In the genomic region with DNA sequence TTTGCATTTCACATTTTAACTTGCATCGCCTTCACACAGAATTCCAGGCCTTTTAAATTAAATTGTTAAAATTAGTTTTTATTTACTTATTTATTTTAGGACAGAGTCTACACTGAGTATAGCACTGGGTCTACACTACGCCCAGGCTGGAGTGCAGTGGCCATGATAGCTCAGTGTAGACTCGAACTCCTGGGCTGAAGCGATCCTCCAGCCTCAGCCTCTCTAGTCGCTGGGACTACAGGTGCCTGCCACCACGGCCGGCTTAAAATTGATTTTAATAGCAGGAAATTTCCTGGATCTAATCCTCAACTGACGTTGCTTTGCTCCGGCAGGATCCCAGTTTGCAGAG, we compare ENCODE assay signal across 8 cellular contexts. TPM values are rescaled to one million over a fixed set of nuclear protein-coding genes. Genes with fewer than 3 reads are reported as not detected.
DNase-seq lines count a peak whose midpoint lies in the region; ATAC-seq, FAIRE-seq and TF ChIP-seq lines count a peak whose summit lies in the region.

No MANE protein-coding gene starts in this region.

- no peaks in the 10 kb centered on the region for H3K9me1 ChIP-seq in endothelial cell of umbilical vein (replicated peaks; ENCODE audit: control insufficient read depth, extremely low read depth, insufficient read depth, low read length)

- H3K4me2 ChIP-seq in BLaER1 (peak overlapping the region; percentile 34; the same call in 1 of the 2 replicates), endothelial cell of umbilical vein (ENCODE audit: insufficient read depth, low read length) (peak overlapping the region; percentile 86)

- FAIRE-seq in endothelial cell of umbilical vein (lab: Jason Lieb, UNC) = no peak

- ATAC-seq in GM18867 (IDR thresholded peaks at IDR 0.05; ENCODE audit: unreplicated experiment) (no peak), GM19324 (IDR thresholded peaks at IDR 0.05; ENCODE audit: low FRiP score, unreplicated experiment) (no peak), HG02885 (IDR thresholded peaks at IDR 0.05; ENCODE audit: poor library complexity, unreplicated experiment) (no peak)

- H3K27ac Mint-ChIP-seq in neural crest cell (ENCODE audit: unreplicated experiment) = no peak overlapping the region

- BruUV-seq in endothelial cell of umbilical vein (replicated peaks; lab: Mats Ljungman, UMichigan) = no TSS peak

- peaks cover 59% of the 10 kb centered on the region for H3K36me3 ChIP-seq in BLaER1
- no peaks in the 10 kb centered on the region for H3K36me3 ChIP-seq in endothelial cell of umbilical vein (ENCODE audit: control insufficient read depth in 2 of 2, extremely low read depth in 1 of 2, insufficient read depth in 2 of 2, low read length in 2 of 2)

- H3K4me3 Mint-ChIP-seq in neural crest cell = peak overlapping the region; percentile 100

- peaks cover 3% of the 10 kb centered on the region for H3K27me3 Mint-ChIP-seq in neural crest cell (ENCODE audit: low read depth)

- peaks cover 18% of the 10 kb centered on the region for H3K9me3 Mint-ChIP-seq in neural crest cell

- dilution Hi-C loops in endothelial cell of umbilical vein (cut with MboI; ENCODE audit: extremely low pct_ligation_motif_present, low sequenced_read_pairs) = no loop called here

- H2AFZ ChIP-seq in endothelial cell of umbilical vein (ENCODE audit: low read depth, low read length) = peak overlapping the region; percentile 91

- H3K4me3 ChIP-seq in BLaER1 (peak overlapping the region; percentile 92), endothelial cell of umbilical vein (replicated peaks in 1 of 3; ENCODE audit: insufficient read depth in 1 of 3, low read depth in 1 of 3, low read length in 3 of 3) (peak overlapping the region; percentile 73 to 89 (median 89))
- peak overlapping the region; percentile 61 for H3K4me3 ChIP-seq in Jurkat, Clone E6-1 (ENCODE audit: low read length)

- intact Hi-C loops in endothelial cell of umbilical vein (cut with micrococcal nuclease) = loop anchor here (1.0 to 5.0 kb wide), 3 partner anchors 39 to 66 kb away; a partner anchor contains a TSS

- no peak for DNase-seq in Jurkat, Clone E6-1 (ENCODE audit: low read depth, low spot score)
- DNase-seq in endothelial cell of umbilical vein (ENCODE audit: low read depth, low spot score) (no peak), neural crest cell (ENCODE audit: low read depth, low spot score) (no peak), activated gamma-delta T cell (lab: John Stamatoyannopoulos, UW) (no peak)

- H3K27ac ChIP-seq in BLaER1 (peak overlapping the region; percentile 97), endothelial cell of umbilical vein (ENCODE audit: insufficient read depth, low read depth, low read length) (no peak overlapping the region)

- POLR2A ChIA-PET in endothelial cell of umbilical vein (lab: Charles Lee) = interaction anchor here (0.6 to 0.8 kb wide), 2 partner anchors 34 to 144 kb away, joined by 3 read pairs; a partner anchor contains a TSS

- no peaks in the 10 kb centered on the region for H4K20me1 ChIP-seq in BLaER1
- no peaks in the 10 kb centered on the region for H4K20me1 ChIP-seq in endothelial cell of umbilical vein (replicated peaks; ENCODE audit: control insufficient read depth, extremely low read depth, insufficient read depth, low read length)

- H3K9me3 ChIP-seq in BLaER1 = peaks cover 51% of the 10 kb centered on the region
- H3K9me3 ChIP-seq in endothelial cell of umbilical vein (replicated peaks; ENCODE audit: control insufficient read depth, insufficient read depth, low read length) = peaks cover 7% of the 10 kb centered on the region

- no peaks in the 10 kb centered on the region for H3K79me2 ChIP-seq in endothelial cell of umbilical vein (ENCODE audit: control insufficient read depth, insufficient read depth, low read length)

- H3K27me3 ChIP-seq in BLaER1 = no peaks in the 10 kb centered on the region
- H3K27me3 ChIP-seq in endothelial cell of umbilical vein (ENCODE audit: control insufficient read depth in 2 of 2, insufficient read depth in 2 of 2, low read length in 2 of 2) = no peaks in the 10 kb centered on the region

- H3K4me1 ChIP-seq in BLaER1 (peaks cover 13% of the 10 kb centered on the region), endothelial cell of umbilical vein (ENCODE audit: control insufficient read depth, extremely low read depth, insufficient read depth, low read length) (peaks cover 6% of the 10 kb centered on the region)

- TF ChIP-seq CTCF in endothelial cell of umbilical vein (IDR thresholded peaks at IDR 0.05; ENCODE audit: extremely low read depth in 1 of 2, insufficient read depth in 1 of 2, low read depth in 1 of 2, low read length in 2 of 2) (no peak), neural crest cell (conservative IDR thresholded peaks at IDR 0.05) (no peak)

- peaks cover 41% of the 10 kb centered on the region for H3K36me3 Mint-ChIP-seq in neural crest cell (ENCODE audit: low read depth)

- TF ChIP-seq POLR2A in endothelial cell of umbilical vein (IDR thresholded peaks at IDR 0.05; ENCODE audit: low read depth, low read length) = no peak

- CTCF ChIA-PET in endothelial cell of umbilical vein (lab: Charles Lee) = no interaction called here

- 0 out of 2 replicates have a peak overlapping the region, but pooled peaks have one; percentile 98 for H3K9ac ChIP-seq in BLaER1
- no peak overlapping the region for H3K9ac ChIP-seq in endothelial cell of umbilical vein (replicated peaks; ENCODE audit: extremely low read depth, insufficient read depth, low read length)

- peaks cover 15% of the 10 kb centered on the region for H3K4me1 Mint-ChIP-seq in neural crest cell

TF ChIP-seq in endothelial cell of umbilical vein, 7 proteins besides CTCF, POLR2A, EP300 and RAD21:
- TF ChIP-seq EZH2 (IDR thresholded peaks at IDR 0.05; ENCODE audit: borderline replicate concordance, low read depth, low read length, severe bottlenecking) (no peak), FOS (IDR thresholded peaks at IDR 0.05; ENCODE audit: borderline replicate concordance, insufficient read depth, low read length) (no peak), POLR2AphosphoS5 (IDR thresholded peaks at IDR 0.05; ENCODE audit: insufficient read depth, low read depth, low read length) (no peak)
- TF ChIP-seq, protein P1, sequence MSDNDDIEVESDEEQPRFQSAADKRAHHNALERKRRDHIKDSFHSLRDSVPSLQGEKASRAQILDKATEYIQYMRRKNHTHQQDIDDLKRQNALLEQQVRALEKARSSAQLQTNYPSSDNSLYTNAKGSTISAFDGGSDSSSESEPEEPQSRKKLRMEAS (IDR thresholded peaks at IDR 0.05; ENCODE audit: insufficient read depth, insufficient read length) = no peak

RNA-seq across cellular contexts. Expression of a gene that starts 0.3 kb away (rescaled TPM):
- polyA plus RNA-seq in Jurkat, Clone E6-1 (2012; ENCODE audit: insufficient read depth, insufficient read length) = 1.00 TPM
- total RNA-seq in endothelial cell of umbilical vein (0.97 and 1.1 TPM in 2 replicates), neural crest cell (10.0 and 11.5 TPM in 2 replicates)
- 1.3 and 1.7 TPM in 2 replicates for polyA plus RNA-seq in endothelial cell of umbilical vein
- 1.3 and 1.6 TPM in 2 replicates for polyA plus RNA-seq in endothelial cell of umbilical vein (2011; cell fraction: cytosol; rRNA removed)
- polyA plus RNA-seq in endothelial cell of umbilical vein (2011; cell fraction: nucleus; rRNA removed) = 3.5 and 3.7 TPM in 2 replicates
- 0.93 and 1.4 TPM in 2 replicates for polyA plus RNA-seq in endothelial cell of umbilical vein (2012)
- 2.2 and 2.5 TPM in 2 replicates for polyA minus RNA-seq in endothelial cell of umbilical vein
- not detected for polyA minus RNA-seq in endothelial cell of umbilical vein (2011; cell fraction: cytosol; rRNA and poly(A)+ RNA removed)
- 1.4 and 3.7 TPM in 2 replicates for polyA minus RNA-seq in endothelial cell of umbilical vein (2011; cell fraction: nucleus; rRNA and poly(A)+ RNA removed)

RNA-seq across cellular contexts. Expression of a gene that starts 34.0 kb away (rescaled TPM):
- polyA plus RNA-seq in Jurkat, Clone E6-1 (2012; ENCODE audit: insufficient read depth, insufficient read length) = 1.8 TPM
- total RNA-seq in endothelial cell of umbilical vein (7.9 and 11.0 TPM in 2 replicates), neural crest cell (9.7 and 10.0 TPM in 2 replicates)
- 8.3 and 10.7 TPM in 2 replicates for polyA plus RNA-seq in endothelial cell of umbilical vein
- 11.5 and 11.7 TPM in 2 replicates for polyA plus RNA-seq in endothelial cell of umbilical vein (2011; cell fraction: cytosol; rRNA removed)
- polyA plus RNA-seq in endothelial cell of umbilical vein (2011; cell fraction: nucleus; rRNA removed) = 14.2 and 19.8 TPM in 2 replicates
- 10.5 and 11.1 TPM in 2 replicates for polyA plus RNA-seq in endothelial cell of umbilical vein (2012)
- 9.0 and 15.9 TPM in 2 replicates for polyA minus RNA-seq in endothelial cell of umbilical vein
- polyA minus RNA-seq in endothelial cell of umbilical vein (2011; cell fraction: cytosol; rRNA and poly(A)+ RNA removed) = not detected
- 7.8 and 13.4 TPM in 2 replicates for polyA minus RNA-seq in endothelial cell of umbilical vein (2011; cell fraction: nucleus; rRNA and poly(A)+ RNA removed)

RNA-seq across cellular contexts. Expression of a gene that starts 38.8 kb away (rescaled TPM):
- polyA plus RNA-seq in Jurkat, Clone E6-1 (2012; ENCODE audit: insufficient read depth, insufficient read length) = 58.0 TPM
- total RNA-seq in endothelial cell of umbilical vein (9.2 and 10.0 TPM in 2 replicates), neural crest cell (24.7 and 25.2 TPM in 2 replicates)
- 2.0 and 3.6 TPM in 2 replicates for polyA plus RNA-seq in endothelial cell of umbilical vein
- 4.2 and 6.5 TPM in 2 replicates for polyA plus RNA-seq in endothelial cell of umbilical vein (2011; cell fraction: cytosol; rRNA removed)
- polyA plus RNA-seq in endothelial cell of umbilical vein (2011; cell fraction: nucleus; rRNA removed) = 3.4 and 4.0 TPM in 2 replicates
- 18.2 and 20.8 TPM in 2 replicates for polyA plus RNA-seq in endothelial cell of umbilical vein (2012)
- polyA minus RNA-seq in endothelial cell of umbilical vein = 4.7 and 9.4 TPM in 2 replicates
- polyA minus RNA-seq in endothelial cell of umbilical vein (2011; cell fraction: cytosol; rRNA and poly(A)+ RNA removed) = 5.6 TPM
- 3.3 and 6.7 TPM in 2 replicates for polyA minus RNA-seq in endothelial cell of umbilical vein (2011; cell fraction: nucleus; rRNA and poly(A)+ RNA removed)
